ENCODE assay signal across 1 cellular context in the genomic region with DNA sequence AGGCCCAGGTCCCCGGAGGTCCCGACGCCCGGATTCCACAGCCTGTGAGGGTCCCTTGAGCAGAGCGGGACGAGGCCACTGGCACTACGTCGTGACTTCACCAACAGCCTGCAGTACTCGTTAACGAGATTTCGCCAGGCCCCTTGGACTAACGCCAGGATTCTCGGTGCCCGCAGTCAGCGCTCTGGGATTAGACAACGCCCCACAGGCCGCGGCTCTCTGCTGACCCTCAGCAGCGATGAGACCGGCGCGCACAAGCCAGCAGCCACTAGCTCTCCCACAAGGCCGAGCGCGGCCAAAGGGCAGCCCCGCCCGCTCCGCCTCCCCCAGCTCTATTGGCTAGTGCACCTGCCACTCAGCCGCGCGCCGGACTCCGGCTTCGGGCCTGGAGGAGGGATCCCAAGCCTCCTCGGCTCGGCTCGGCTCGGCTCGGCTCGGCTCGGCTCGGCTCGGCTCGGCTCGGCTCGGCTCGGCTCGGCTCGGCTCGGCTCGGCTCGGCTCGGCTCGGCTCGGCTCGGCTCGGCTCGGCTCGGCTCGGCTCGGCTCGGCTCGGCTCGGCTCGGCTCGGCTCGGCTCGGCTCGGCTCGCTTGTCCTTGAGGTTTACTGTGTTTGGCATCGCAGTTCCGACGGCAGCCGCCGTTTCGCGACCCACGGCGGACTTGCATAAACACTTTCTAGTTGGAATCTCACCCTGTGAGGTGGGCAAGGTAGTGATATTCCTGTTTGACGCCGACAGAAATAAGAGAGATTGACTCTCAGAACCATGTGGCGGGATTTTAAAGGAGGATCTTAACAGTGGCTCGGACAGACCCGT.
TF ChIP-seq lines count a peak whose summit lies in the region.

No MANE protein-coding gene starts in this region.

TF ChIP-seq in HepG2, 621 proteins besides CTCF, POLR2A, EP300 and RAD21 (continued from another document and continues in another):
- TF ChIP-seq, protein P1, sequence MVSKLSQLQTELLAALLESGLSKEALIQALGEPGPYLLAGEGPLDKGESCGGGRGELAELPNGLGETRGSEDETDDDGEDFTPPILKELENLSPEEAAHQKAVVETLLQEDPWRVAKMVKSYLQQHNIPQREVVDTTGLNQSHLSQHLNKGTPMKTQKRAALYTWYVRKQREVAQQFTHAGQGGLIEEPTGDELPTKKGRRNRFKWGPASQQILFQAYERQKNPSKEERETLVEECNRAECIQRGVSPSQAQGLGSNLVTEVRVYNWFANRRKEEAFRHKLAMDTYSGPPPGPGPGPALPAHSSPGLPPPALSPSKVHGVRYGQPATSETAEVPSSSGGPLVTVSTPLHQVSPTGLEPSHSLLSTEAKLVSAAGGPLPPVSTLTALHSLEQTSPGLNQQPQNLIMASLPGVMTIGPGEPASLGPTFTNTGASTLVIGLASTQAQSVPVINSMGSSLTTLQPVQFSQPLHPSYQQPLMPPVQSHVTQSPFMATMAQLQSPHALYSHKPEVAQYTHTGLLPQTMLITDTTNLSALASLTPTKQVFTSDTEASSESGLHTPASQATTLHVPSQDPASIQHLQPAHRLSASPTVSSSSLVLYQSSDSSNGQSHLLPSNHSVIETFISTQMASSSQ (IDR thresholded peaks at IDR 0.05; ENCODE audit: low read depth), result no peak
- TF ChIP-seq, protein P1 (CRISPR knock-in tag; IDR thresholded peaks at IDR 0.05; ENCODE audit: borderline replicate concordance), result peak; percentile 82
- TF ChIP-seq, protein P2, sequence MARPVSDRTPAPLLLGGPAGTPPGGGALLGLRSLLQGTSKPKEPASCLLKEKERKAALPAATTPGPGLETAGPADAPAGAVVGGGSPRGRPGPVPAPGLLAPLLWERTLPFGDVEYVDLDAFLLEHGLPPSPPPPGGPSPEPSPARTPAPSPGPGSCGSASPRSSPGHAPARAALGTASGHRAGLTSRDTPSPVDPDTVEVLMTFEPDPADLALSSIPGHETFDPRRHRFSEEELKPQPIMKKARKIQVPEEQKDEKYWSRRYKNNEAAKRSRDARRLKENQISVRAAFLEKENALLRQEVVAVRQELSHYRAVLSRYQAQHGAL (CRISPR knock-in tag; IDR thresholded peaks at IDR 0.05; ENCODE audit: not compliant biosample characterization), result no peak
- TF ChIP-seq, protein P3, sequence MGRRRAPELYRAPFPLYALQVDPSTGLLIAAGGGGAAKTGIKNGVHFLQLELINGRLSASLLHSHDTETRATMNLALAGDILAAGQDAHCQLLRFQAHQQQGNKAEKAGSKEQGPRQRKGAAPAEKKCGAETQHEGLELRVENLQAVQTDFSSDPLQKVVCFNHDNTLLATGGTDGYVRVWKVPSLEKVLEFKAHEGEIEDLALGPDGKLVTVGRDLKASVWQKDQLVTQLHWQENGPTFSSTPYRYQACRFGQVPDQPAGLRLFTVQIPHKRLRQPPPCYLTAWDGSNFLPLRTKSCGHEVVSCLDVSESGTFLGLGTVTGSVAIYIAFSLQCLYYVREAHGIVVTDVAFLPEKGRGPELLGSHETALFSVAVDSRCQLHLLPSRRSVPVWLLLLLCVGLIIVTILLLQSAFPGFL (CRISPR knock-in tag; IDR thresholded peaks at IDR 0.05), result no peak
- 0 out of 2 replicates have a peak, but pooled peaks have one; percentile 39 for TF ChIP-seq ZNF839 (CRISPR knock-in tag; IDR thresholded peaks at IDR 0.05; ENCODE audit: borderline replicate concordance)
- TF ChIP-seq, protein P4, sequence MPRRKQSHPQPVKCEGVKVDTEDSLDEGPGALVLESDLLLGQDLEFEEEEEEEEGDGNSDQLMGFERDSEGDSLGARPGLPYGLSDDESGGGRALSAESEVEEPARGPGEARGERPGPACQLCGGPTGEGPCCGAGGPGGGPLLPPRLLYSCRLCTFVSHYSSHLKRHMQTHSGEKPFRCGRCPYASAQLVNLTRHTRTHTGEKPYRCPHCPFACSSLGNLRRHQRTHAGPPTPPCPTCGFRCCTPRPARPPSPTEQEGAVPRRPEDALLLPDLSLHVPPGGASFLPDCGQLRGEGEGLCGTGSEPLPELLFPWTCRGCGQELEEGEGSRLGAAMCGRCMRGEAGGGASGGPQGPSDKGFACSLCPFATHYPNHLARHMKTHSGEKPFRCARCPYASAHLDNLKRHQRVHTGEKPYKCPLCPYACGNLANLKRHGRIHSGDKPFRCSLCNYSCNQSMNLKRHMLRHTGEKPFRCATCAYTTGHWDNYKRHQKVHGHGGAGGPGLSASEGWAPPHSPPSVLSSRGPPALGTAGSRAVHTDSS (CRISPR knock-in tag; conservative IDR thresholded peaks at IDR 0.05), result no peak
- TF ChIP-seq GZF1 (CRISPR knock-in tag; IDR thresholded peaks at IDR 0.05), result peak; percentile 89; the same call in 1 of the 2 replicates
- TF ChIP-seq, protein P5, sequence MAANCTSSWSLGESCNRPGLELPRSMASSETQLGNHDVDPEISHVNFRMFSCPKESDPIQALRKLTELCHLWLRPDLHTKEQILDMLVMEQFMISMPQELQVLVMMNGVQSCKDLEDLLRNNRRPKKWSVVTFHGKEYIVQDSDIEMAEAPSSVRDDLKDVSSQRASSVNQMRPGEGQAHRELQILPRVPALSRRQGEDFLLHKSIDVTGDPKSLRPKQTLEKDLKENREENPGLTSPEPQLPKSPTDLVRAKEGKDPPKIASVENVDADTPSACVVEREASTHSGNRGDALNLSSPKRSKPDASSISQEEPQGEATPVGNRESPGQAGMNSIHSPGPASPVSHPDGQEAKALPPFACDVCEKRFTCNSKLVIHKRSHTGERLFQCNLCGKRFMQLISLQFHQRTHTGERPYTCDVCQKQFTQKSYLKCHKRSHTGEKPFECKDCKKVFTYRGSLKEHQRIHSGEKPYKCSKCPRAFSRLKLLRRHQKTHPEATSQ (CRISPR knock-in tag; IDR thresholded peaks at IDR 0.05; ENCODE audit: borderline replicate concordance), result peak; percentile 71; the same call in 1 of the 2 replicates
- TF ChIP-seq ZNF598 (CRISPR knock-in tag; IDR thresholded peaks at IDR 0.05; ENCODE audit: borderline replicate concordance), result peak; percentile 80; the same call in 1 of the 2 replicates
- TF ChIP-seq, protein P6, sequence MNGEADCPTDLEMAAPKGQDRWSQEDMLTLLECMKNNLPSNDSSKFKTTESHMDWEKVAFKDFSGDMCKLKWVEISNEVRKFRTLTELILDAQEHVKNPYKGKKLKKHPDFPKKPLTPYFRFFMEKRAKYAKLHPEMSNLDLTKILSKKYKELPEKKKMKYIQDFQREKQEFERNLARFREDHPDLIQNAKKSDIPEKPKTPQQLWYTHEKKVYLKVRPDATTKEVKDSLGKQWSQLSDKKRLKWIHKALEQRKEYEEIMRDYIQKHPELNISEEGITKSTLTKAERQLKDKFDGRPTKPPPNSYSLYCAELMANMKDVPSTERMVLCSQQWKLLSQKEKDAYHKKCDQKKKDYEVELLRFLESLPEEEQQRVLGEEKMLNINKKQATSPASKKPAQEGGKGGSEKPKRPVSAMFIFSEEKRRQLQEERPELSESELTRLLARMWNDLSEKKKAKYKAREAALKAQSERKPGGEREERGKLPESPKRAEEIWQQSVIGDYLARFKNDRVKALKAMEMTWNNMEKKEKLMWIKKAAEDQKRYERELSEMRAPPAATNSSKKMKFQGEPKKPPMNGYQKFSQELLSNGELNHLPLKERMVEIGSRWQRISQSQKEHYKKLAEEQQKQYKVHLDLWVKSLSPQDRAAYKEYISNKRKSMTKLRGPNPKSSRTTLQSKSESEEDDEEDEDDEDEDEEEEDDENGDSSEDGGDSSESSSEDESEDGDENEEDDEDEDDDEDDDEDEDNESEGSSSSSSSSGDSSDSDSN (CRISPR knock-in tag; IDR thresholded peaks at IDR 0.05), result peak; percentile 69
- TF ChIP-seq SAP130 (CRISPR knock-in tag; IDR thresholded peaks at IDR 0.05; ENCODE audit: low read depth), result peak; percentile 60
- TF ChIP-seq KMT2A (CRISPR knock-in tag; IDR thresholded peaks at IDR 0.05), result peak; percentile 63; the same call in 1 of the 2 replicates
- TF ChIP-seq, protein P7, sequence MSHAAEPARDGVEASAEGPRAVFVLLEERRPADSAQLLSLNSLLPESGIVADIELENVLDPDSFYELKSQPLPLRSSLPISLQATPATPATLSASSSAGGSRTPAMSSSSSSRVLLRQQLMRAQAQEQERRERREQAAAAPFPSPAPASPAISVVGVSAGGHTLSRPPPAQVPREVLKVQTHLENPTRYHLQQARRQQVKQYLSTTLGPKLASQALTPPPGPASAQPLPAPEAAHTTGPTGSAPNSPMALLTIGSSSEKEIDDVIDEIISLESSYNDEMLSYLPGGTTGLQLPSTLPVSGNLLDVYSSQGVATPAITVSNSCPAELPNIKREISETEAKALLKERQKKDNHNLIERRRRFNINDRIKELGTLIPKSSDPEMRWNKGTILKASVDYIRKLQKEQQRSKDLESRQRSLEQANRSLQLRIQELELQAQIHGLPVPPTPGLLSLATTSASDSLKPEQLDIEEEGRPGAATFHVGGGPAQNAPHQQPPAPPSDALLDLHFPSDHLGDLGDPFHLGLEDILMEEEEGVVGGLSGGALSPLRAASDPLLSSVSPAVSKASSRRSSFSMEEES (CRISPR knock-in tag; IDR thresholded peaks at IDR 0.05), result peak; percentile 70; the same call in 1 of the 2 replicates
- no peak for TF ChIP-seq ZFP36L2 (CRISPR knock-in tag; IDR thresholded peaks at IDR 0.05)
- TF ChIP-seq ZNF589 (CRISPR knock-in tag; conservative IDR thresholded peaks at IDR 0.05), result peak; percentile 67; the same call in 1 of the 2 replicates
- peak; percentile 18 for TF ChIP-seq YY1 (IDR thresholded peaks at IDR 0.05; ENCODE audit: insufficient read depth, insufficient replicate concordance, low read depth, low read length)
- TF ChIP-seq, protein P8, sequence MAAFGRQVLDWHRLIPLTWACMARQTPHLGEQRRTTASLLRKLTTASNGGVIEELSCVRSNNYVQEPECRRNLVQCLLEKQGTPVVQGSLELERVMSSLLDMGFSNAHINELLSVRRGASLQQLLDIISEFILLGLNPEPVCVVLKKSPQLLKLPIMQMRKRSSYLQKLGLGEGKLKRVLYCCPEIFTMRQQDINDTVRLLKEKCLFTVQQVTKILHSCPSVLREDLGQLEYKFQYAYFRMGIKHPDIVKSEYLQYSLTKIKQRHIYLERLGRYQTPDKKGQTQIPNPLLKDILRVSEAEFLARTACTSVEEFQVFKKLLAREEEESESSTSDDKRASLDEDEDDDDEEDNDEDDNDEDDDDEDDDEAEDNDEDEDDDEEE (CRISPR knock-in tag; IDR thresholded peaks at IDR 0.05), result no peak
- TF ChIP-seq, protein P9, sequence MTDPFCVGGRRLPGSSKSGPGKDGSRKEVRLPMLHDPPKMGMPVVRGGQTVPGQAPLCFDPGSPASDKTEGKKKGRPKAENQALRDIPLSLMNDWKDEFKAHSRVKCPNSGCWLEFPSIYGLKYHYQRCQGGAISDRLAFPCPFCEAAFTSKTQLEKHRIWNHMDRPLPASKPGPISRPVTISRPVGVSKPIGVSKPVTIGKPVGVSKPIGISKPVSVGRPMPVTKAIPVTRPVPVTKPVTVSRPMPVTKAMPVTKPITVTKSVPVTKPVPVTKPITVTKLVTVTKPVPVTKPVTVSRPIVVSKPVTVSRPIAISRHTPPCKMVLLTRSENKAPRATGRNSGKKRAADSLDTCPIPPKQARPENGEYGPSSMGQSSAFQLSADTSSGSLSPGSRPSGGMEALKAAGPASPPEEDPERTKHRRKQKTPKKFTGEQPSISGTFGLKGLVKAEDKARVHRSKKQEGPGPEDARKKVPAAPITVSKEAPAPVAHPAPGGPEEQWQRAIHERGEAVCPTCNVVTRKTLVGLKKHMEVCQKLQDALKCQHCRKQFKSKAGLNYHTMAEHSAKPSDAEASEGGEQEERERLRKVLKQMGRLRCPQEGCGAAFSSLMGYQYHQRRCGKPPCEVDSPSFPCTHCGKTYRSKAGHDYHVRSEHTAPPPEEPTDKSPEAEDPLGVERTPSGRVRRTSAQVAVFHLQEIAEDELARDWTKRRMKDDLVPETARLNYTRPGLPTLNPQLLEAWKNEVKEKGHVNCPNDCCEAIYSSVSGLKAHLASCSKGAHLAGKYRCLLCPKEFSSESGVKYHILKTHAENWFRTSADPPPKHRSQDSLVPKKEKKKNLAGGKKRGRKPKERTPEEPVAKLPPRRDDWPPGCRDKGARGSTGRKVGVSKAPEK (CRISPR knock-in tag; IDR thresholded peaks at IDR 0.05; ENCODE audit: borderline replicate concordance), result peak; percentile 85; the same call in 1 of the 2 replicates
- TF ChIP-seq SUZ12 (IDR thresholded peaks at IDR 0.05; ENCODE audit: low read depth, low read length), result peak; percentile 19; the same call in 1 of the 2 replicates
- TF ChIP-seq RAD51 (IDR thresholded peaks at IDR 0.05; ENCODE audit: borderline replicate concordance), result no peak
- no peak for TF ChIP-seq ZNF432 (CRISPR knock-in tag; IDR thresholded peaks at IDR 0.05; ENCODE audit: borderline replicate concordance)
- TF ChIP-seq, protein P10, sequence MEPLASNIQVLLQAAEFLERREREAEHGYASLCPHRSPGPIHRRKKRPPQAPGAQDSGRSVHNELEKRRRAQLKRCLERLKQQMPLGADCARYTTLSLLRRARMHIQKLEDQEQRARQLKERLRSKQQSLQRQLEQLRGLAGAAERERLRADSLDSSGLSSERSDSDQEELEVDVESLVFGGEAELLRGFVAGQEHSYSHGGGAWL (CRISPR knock-in tag; IDR thresholded peaks at IDR 0.05), result peak; percentile 92
- TF ChIP-seq ATM (IDR thresholded peaks at IDR 0.05; ENCODE audit: borderline replicate concordance), result no peak
- TF ChIP-seq ETV6 (CRISPR knock-in tag; conservative IDR thresholded peaks at IDR 0.05), result 0 out of 2 replicates have a peak, but pooled peaks have one; percentile 21
- TF ChIP-seq ZNF329 (CRISPR knock-in tag; IDR thresholded peaks at IDR 0.05; ENCODE audit: low read depth), result peak; percentile 57; the same call in 1 of the 2 replicates
- TF ChIP-seq TBX3 (IDR thresholded peaks at IDR 0.05; ENCODE audit: borderline replicate concordance), result no peak
- 0 out of 2 replicates have a peak, but pooled peaks have one; percentile 21 for TF ChIP-seq ESRRA (CRISPR knock-in tag; IDR thresholded peaks at IDR 0.05; ENCODE audit: low read depth)
- TF ChIP-seq ZEB1 (IDR thresholded peaks at IDR 0.05; ENCODE audit: insufficient replicate concordance, low read depth), result no peak
- no peak for TF ChIP-seq ZNF101 (CRISPR knock-in tag; IDR thresholded peaks at IDR 0.05; ENCODE audit: borderline replicate concordance, low read depth)
- peak; percentile 54; the same call in 1 of the 2 replicates for TF ChIP-seq ZBTB7A (CRISPR knock-in tag; IDR thresholded peaks at IDR 0.05)
- no peak for TF ChIP-seq NR3C1 (CRISPR knock-in tag; IDR thresholded peaks at IDR 0.05)
- peak; percentile 80 for TF ChIP-seq HOXA3 (CRISPR knock-in tag; IDR thresholded peaks at IDR 0.05)
- TF ChIP-seq ZNF317 (CRISPR knock-in tag; IDR thresholded peaks at IDR 0.05), result peak; percentile 84
